Comparison of ENCODE assay signal across 1 cellular context in genomic region chr1:67618285-67619018, GRCh38.
TF ChIP-seq lines count a peak whose summit lies in the region.

No MANE protein-coding gene starts in this region.

TF ChIP-seq in K562, 482 proteins besides CTCF, POLR2A, EP300 and RAD21 (continued from another document):
- TF ChIP-seq NR4A1 (CRISPR knock-in tag; IDR thresholded peaks at IDR 0.05), result no peak
- no peak for TF ChIP-seq NR4A1 (tag; IDR thresholded peaks at IDR 0.05)
- no peak for TF ChIP-seq ZNF609 (CRISPR knock-in tag; IDR thresholded peaks at IDR 0.05; ENCODE audit: borderline replicate concordance)
- TF ChIP-seq TEAD4 (IDR thresholded peaks at IDR 0.05; ENCODE audit: low read length), result no peak
- TF ChIP-seq TEAD4 (CRISPR knock-in tag; IDR thresholded peaks at IDR 0.05; ENCODE audit: borderline replicate concordance), result no peak
- TF ChIP-seq MAFG (tag; conservative IDR thresholded peaks at IDR 0.05), result no peak
- TF ChIP-seq SMC3 (conservative IDR thresholded peaks at IDR 0.05; ENCODE audit: insufficient read depth, low read depth, low read length), result no peak
- no peak for TF ChIP-seq YY1 (IDR thresholded peaks at IDR 0.05; ENCODE audit: borderline replicate concordance in 1 of 3, control insufficient read depth in 1 of 3, extremely low read depth in 1 of 3, insufficient read depth in 3 of 3, insufficient read length in 1 of 3, insufficient replicate concordance in 2 of 3, low read depth in 1 of 3, low read length in 2 of 3)
- TF ChIP-seq NUFIP1 (IDR thresholded peaks at IDR 0.05; ENCODE audit: partially characterized antibody), result no peak
- TF ChIP-seq HIVEP1 (CRISPR knock-in tag; IDR thresholded peaks at IDR 0.05), result no peak
